15 cellular contexts compared by ENCODE assay signal in genomic region chr11:9273430-9274336, GRCh38. TPM values are rescaled to one million over a fixed set of nuclear protein-coding genes. Genes with fewer than 3 reads are reported as not detected.
DNase-seq lines count a peak whose midpoint lies in the region; ATAC-seq lines count a peak whose summit lies in the region.
"Had no signal": no experiment of that assay in that cellular context is flagged by ENCODE, and none has a peak within 500 bp of the region (broad histone marks: within the 10 kb centered on the region; RNA-seq: fewer than 3 reads in every experiment).

No MANE protein-coding gene starts in this region.

- H3K36me3 ChIP-seq in BLaER1 treated with 17β-estradiol and CSF1 and Interleukin-3, amounts not matched to agents 10 nM and 100 nM, result 0 out of 22 replicates have a peak, but pooled peaks cover 0 to 10% (median 0%) of the 10 kb centered on the region in 11 experiments
- H3K36me3 ChIP-seq in GM23248 (ENCODE audit: low read depth), result no peaks in the 10 kb centered on the region
- H3K36me3 ChIP-seq: thoracic aorta, WERI-Rb-1 had no signal

- ATAC-seq in HG02970 (IDR thresholded peaks at IDR 0.05; ENCODE audit: low FRiP score, unreplicated experiment) (no peak), GM21528 (IDR thresholded peaks at IDR 0.05; ENCODE audit: low FRiP score, unreplicated experiment) (no peak)
- ATAC-seq: HCT116 had no signal

- H3K4me3 ChIP-seq in BLaER1 treated with 17β-estradiol and CSF1 and Interleukin-3, amounts not matched to agents 10 nM and 100 nM, result no peak overlapping the region
- no peak overlapping the region for H3K4me3 ChIP-seq in GM23248
- H3K4me3 ChIP-seq: PC-9, thoracic aorta had no signal

- H3F3A ChIP-seq in GM23248 (ENCODE audit: insufficient read depth), result peaks cover 19% of the 10 kb centered on the region; the same call in 1 of the 2 replicates

- peak overlapping the region in 9 of 11 experiments; percentile 10 to 82 (median 75); a peak in 17 of 22 replicates for H3K4me2 ChIP-seq in BLaER1 treated with 17β-estradiol and CSF1 and Interleukin-3, amounts not matched to agents 10 nM and 100 nM
- no peak overlapping the region for H3K4me2 ChIP-seq in GM23248 (ENCODE audit: unreplicated experiment)
- H3K4me2 ChIP-seq: PC-9 had no signal

- H3K27ac ChIP-seq in BLaER1 treated with 17β-estradiol and CSF1 and Interleukin-3, amounts not matched to agents 10 nM and 100 nM, result peak overlapping the region; percentile 19 to 87 (median 67); a peak in 20 of 22 replicates
- H3K27ac ChIP-seq in GM23248, result no peak overlapping the region
- H3K27ac ChIP-seq: PC-9, thoracic aorta, WERI-Rb-1 had no signal

- H3K79me2 ChIP-seq in GM23248 (ENCODE audit: insufficient read depth), result no peaks in the 10 kb centered on the region

- in situ Hi-C loops in GM23248 (cut with MboI), result no loop called here

- H3K4me1 ChIP-seq in BLaER1 treated with 17β-estradiol and CSF1 and Interleukin-3, amounts not matched to agents 10 nM and 100 nM, result peaks cover 0 to 40% (median 22%) of the 10 kb centered on the region in 10 experiments; a peak in 17 of 20 replicates
- H3K4me1 ChIP-seq in GM23248 (ENCODE audit: insufficient read depth), result peaks cover 5% of the 10 kb centered on the region; the same call in 1 of the 2 replicates

- no peak overlapping the region for H2AFZ ChIP-seq in GM23248
- H2AFZ ChIP-seq: PC-9 had no signal

- no peaks in the 10 kb centered on the region for H4K20me1 ChIP-seq in BLaER1 treated with 17β-estradiol and CSF1 and Interleukin-3, amounts not matched to agents 10 nM and 100 nM
- H4K20me1 ChIP-seq in GM23248 (ENCODE audit: insufficient read depth), result no peaks in the 10 kb centered on the region

- no peaks in the 10 kb centered on the region for H3K9me2 ChIP-seq in GM23248 (ENCODE audit: insufficient read depth)

- peak overlapping the region in 8 of 11 experiments; percentile 7 to 70 (median 54); a peak in 13 of 22 replicates for H3K9ac ChIP-seq in BLaER1 treated with 17β-estradiol and CSF1 and Interleukin-3, amounts not matched to agents 10 nM and 100 nM
- H3K9ac ChIP-seq in GM23248, result no peak overlapping the region

- no peaks in the 10 kb centered on the region for H3K9me3 ChIP-seq in BLaER1 treated with 17β-estradiol and CSF1 and Interleukin-3, amounts not matched to agents 10 nM and 100 nM (replicated peaks in 1 of 11)
- no peaks in the 10 kb centered on the region for H3K9me3 ChIP-seq in GM23248 (ENCODE audit: low read depth)
- H3K9me3 ChIP-seq: thoracic aorta had no signal

- DNase-seq in GM23248, result peak; percentile 61
- peak; percentile 20 for DNase-seq in UCSD-AML1 (lab: John Stamatoyannopoulos, UW; ENCODE audit: unreplicated experiment)
- DNase-seq in medulla oblongata (ENCODE audit: extremely low spot score), result peak; percentile 34
- DNase-seq in DMS 273 treated with DMSO at 0.1 percent for 48 hours (lab: John Stamatoyannopoulos, UW), result no peak
- no peak for DNase-seq in SW 1271 (lab: John Stamatoyannopoulos, UW)
- DNase-seq: activated naive CD8-positive, alpha-beta T cell treated with anti-CD3 and anti-CD28 coated beads, Interleukin-2, amount 10 ng/mL, durations not matched to agents 7 days and 5 days; NCI-H1417; occipital lobe; PC-9; WERI-Rb-1 had no signal

- WGBS in GM23248 (ENCODE audit: low coverage in 1 of 2, low lambda C conversion rate in 2 of 2, missing lambda C conversion rate in 2 of 2), 2 experiments, result 79 to 81% methylated on average over 14 of the region's 14 CpGs

- H3K27me3 ChIP-seq in BLaER1 treated with 17β-estradiol and CSF1 and Interleukin-3, amounts not matched to agents 10 nM and 100 nM, result no peaks in the 10 kb centered on the region
- H3K27me3 ChIP-seq in GM23248 (replicated peaks; ENCODE audit: insufficient read depth), result no peaks in the 10 kb centered on the region

RNA-seq across cellular contexts. Expression of gene DENND5A, which starts 8.5 kb away (rescaled TPM):
- total RNA-seq in GM23248 (2014; rRNA removed; shearing (Covaris generic)), result 113 and 127 TPM in 2 replicates
- polyA plus RNA-seq in GM23248 (2016; fragmentation: Nextera tagmentation; extraction: Ambion mirVana), result 24.9 and 28.4 TPM in 2 replicates

RNA-seq across cellular contexts. Expression of gene TMEM41B, which starts 40.7 kb away (rescaled TPM):
- total RNA-seq in GM23248 (2014; rRNA removed; shearing (Covaris generic)), result 47.7 and 50.5 TPM in 2 replicates
- polyA plus RNA-seq in GM23248 (2016; fragmentation: Nextera tagmentation; extraction: Ambion mirVana), result 35.3 and 36.6 TPM in 2 replicates

Comparison
In these comparisons a context has a peak if more than half of its experiments do, and no peak if none do; other contexts are left out.
1. DNase-seq: peak in GM23248 (single experiment), UCSD-AML1 (single experiment) and medulla oblongata (single experiment); none in DMS 273 treated with DMSO at 0.1 percent for 48 hours (single experiment) and SW 1271 (0 of 2).